In genomic region chr2:220346919-220347318, GRCh38 we compare ENCODE assay signal across 40 cellular contexts.
"Had no signal": no experiment of that assay in that cellular context is flagged by ENCODE, and none has a peak within 500 bp of the region (broad histone marks: within the 10 kb centered on the region; RNA-seq: fewer than 3 reads in every experiment).

No MANE protein-coding gene starts in this region.

- H3K27me3 ChIP-seq: adrenal gland, ascending aorta, body of pancreas, brain microvascular endothelial cell, breast epithelium, cardiac muscle cell had no signal

- H3K9me3 Mint-ChIP-seq: activated naive CD8-positive, alpha-beta T cell treated with anti-CD3 and anti-CD28 coated beads for 36 hours; activated naive CD8-positive, alpha-beta T cell treated with anti-CD3 and anti-CD28 coated beads, Interleukin-2, amount 10 ng/mL, durations not matched to agents 7 days and 5 days; activated naive CD8-positive, alpha-beta T cell treated with anti-CD3 and anti-CD28 coated beads, Interleukin-2, amount 50 U/mL, for 24 hours; activated T-cell treated with anti-CD3 and anti-CD28 coated beads, Interleukin-2, amount 50 U/mL, for 4 hours; activated T-helper 1 cell treated with anti-CD3 and anti-CD28 coated beads, Interleukin-12 subunit alpha, Interleukin-12 subunit beta, Interleukin-2, Interleukin-4 antibody, amounts not matched to agents 30 ng/mL and 10 ng/mL and 1 ng/mL, durations not matched to agents 14 hours and 24 hours and 36 hours; activated T-helper 2 cell treated with anti-CD3 and anti-CD28 coated beads, Interferon-gamma antibody, Interleukin-2, Interleukin-4, amounts not matched to agents 10 μg/mL and 5 μg/mL and 100 μg/mL, durations not matched to agents 14 hours and 24 hours and 36 hours; brain; central memory CD8-positive, alpha-beta T cell had no signal

- H3K9me3 ChIP-seq: adrenal gland, ascending aorta, body of pancreas, breast epithelium had no signal

- H3K36me3 Mint-ChIP-seq: activated naive CD4-positive, alpha-beta T cell treated with anti-CD3 and anti-CD28 coated beads, Interleukin-2, amount 10 ng/mL, durations not matched to agents 7 days and 5 days; activated naive CD4-positive, alpha-beta T cell treated with anti-CD3 and anti-CD28 coated beads, Interleukin-2, amount 50 U/mL, for 24 hours; activated naive CD4-positive, alpha-beta T cell treated with anti-CD3 and anti-CD28 coated beads, Interleukin-2, amount 50 U/mL, for 72 hours; activated naive CD8-positive, alpha-beta T cell; activated naive CD8-positive, alpha-beta T cell treated with anti-CD3 and anti-CD28 coated beads for 36 hours; activated naive CD8-positive, alpha-beta T cell treated with anti-CD3 and anti-CD28 coated beads, Interleukin-2, amount 10 ng/mL, durations not matched to agents 7 days and 5 days; brain had no signal

- DNase-seq: activated effector memory CD4-positive, alpha-beta T cell treated with anti-CD3 and anti-CD28 coated beads, Interleukin-2, amount 50 U/mL, for 16 hours; activated effector memory CD4-positive, alpha-beta T cell treated with Interleukin-2 at 50 U/mL for 16 hours; activated gamma-delta T cell; activated gamma-delta T cell treated with Interleukin-2 at 50 U/mL for 16 hours; activated naive CD4-positive, alpha-beta T cell; activated naive CD4-positive, alpha-beta T cell treated with anti-CD3 and anti-CD28 coated beads for 36 hours; activated naive CD4-positive, alpha-beta T cell treated with anti-CD3 and anti-CD28 coated beads, Interleukin-2, amount 10 ng/mL, durations not matched to agents 7 days and 5 days; activated naive CD4-positive, alpha-beta T cell treated with anti-CD3 and anti-CD28 coated beads, Interleukin-2, amount 50 U/mL, for 16 hours; activated naive CD4-positive, alpha-beta T cell treated with Interleukin-2 at 50 U/mL for 16 hours; activated naive CD8-positive, alpha-beta T cell treated with anti-CD3 and anti-CD28 coated beads for 36 hours; activated naive CD8-positive, alpha-beta T cell treated with anti-CD3 and anti-CD28 coated beads, Interleukin-2, amount 10 ng/mL, durations not matched to agents 7 days and 5 days; activated naive CD8-positive, alpha-beta T cell treated with anti-CD3 and anti-CD28 coated beads, Interleukin-2, amount 50 U/mL, for 24 hours; activated T-cell treated with anti-CD3 and anti-CD28 coated beads, Interleukin-2, amount 50 U/mL, for 1 hour; activated T-cell treated with anti-CD3 and anti-CD28 coated beads, Interleukin-2, amount 50 U/mL, for 24 hours; activated T-cell treated with anti-CD3 and anti-CD28 coated beads, Interleukin-2, amount 50 U/mL, for 4 hours; activated T-cell treated with anti-CD3 and anti-CD28 coated beads, Interleukin-2, amount 50 U/mL, for 48 hours; activated T-cell treated with anti-CD3 and anti-CD28 coated beads, Interleukin-2, amount 50 U/mL, for 72 hours; adrenal gland; amniotic stem cell; amygdala; anterior cingulate cortex; aorta; body of pancreas; brain microvascular endothelial cell; caudate nucleus; central memory CD4-positive, alpha-beta T cell; cerebellar nuclear complex had no signal

- H3K4me1 ChIP-seq: adrenal gland, ascending aorta, body of pancreas, breast epithelium had no signal

- H3K4me3 ChIP-seq: adrenal gland, ascending aorta, body of pancreas, breast epithelium, cardiac muscle cell had no signal

- H3K36me3 ChIP-seq: adrenal gland, ascending aorta, brain microvascular endothelial cell, breast epithelium, cardiac muscle cell had no signal

- H3K4me1 Mint-ChIP-seq: activated naive CD4-positive, alpha-beta T cell treated with anti-CD3 and anti-CD28 coated beads, Interleukin-2, amount 10 ng/mL, durations not matched to agents 7 days and 5 days; activated naive CD4-positive, alpha-beta T cell treated with anti-CD3 and anti-CD28 coated beads, Interleukin-2, amount 50 U/mL, for 24 hours; activated naive CD8-positive, alpha-beta T cell treated with anti-CD3 and anti-CD28 coated beads for 36 hours; activated naive CD8-positive, alpha-beta T cell treated with anti-CD3 and anti-CD28 coated beads, Interleukin-2, amount 10 ng/mL, durations not matched to agents 7 days and 5 days; activated naive CD8-positive, alpha-beta T cell treated with anti-CD3 and anti-CD28 coated beads, Interleukin-2, amount 50 U/mL, for 24 hours; activated T-helper 17 cell treated with anti-CD3 and anti-CD28 coated beads, Interleukin-2, amount 50 U/mL, for 72 hours; brain; central memory CD8-positive, alpha-beta T cell had no signal

- H3K27me3 Mint-ChIP-seq: activated naive CD4-positive, alpha-beta T cell treated with anti-CD3 and anti-CD28 coated beads, Interleukin-2, amount 10 ng/mL, durations not matched to agents 7 days and 5 days; activated naive CD8-positive, alpha-beta T cell; activated naive CD8-positive, alpha-beta T cell treated with anti-CD3 and anti-CD28 coated beads for 36 hours; activated naive CD8-positive, alpha-beta T cell treated with anti-CD3 and anti-CD28 coated beads, Interleukin-2, amount 10 ng/mL, durations not matched to agents 7 days and 5 days; activated naive CD8-positive, alpha-beta T cell treated with anti-CD3 and anti-CD28 coated beads, Interleukin-2, amount 50 U/mL, for 24 hours; activated T-cell treated with anti-CD3 and anti-CD28 coated beads, Interleukin-2, amount 50 U/mL, for 24 hours; activated T-helper 17 cell treated with anti-CD3 and anti-CD28 coated beads, Interleukin-2, amount 50 U/mL, for 72 hours; brain; central memory CD8-positive, alpha-beta T cell had no signal

- H3K4me3 Mint-ChIP-seq: activated naive CD4-positive, alpha-beta T cell treated with anti-CD3 and anti-CD28 coated beads for 36 hours; activated naive CD4-positive, alpha-beta T cell treated with anti-CD3 and anti-CD28 coated beads, Interleukin-2, amount 10 ng/mL, durations not matched to agents 7 days and 5 days; activated naive CD4-positive, alpha-beta T cell treated with anti-CD3 and anti-CD28 coated beads, Interleukin-2, amount 50 U/mL, for 24 hours; activated naive CD8-positive, alpha-beta T cell; activated naive CD8-positive, alpha-beta T cell treated with anti-CD3 and anti-CD28 coated beads for 36 hours; activated naive CD8-positive, alpha-beta T cell treated with anti-CD3 and anti-CD28 coated beads, Interleukin-2, amount 10 ng/mL, durations not matched to agents 7 days and 5 days; activated naive CD8-positive, alpha-beta T cell treated with anti-CD3 and anti-CD28 coated beads, Interleukin-2, amount 50 U/mL, for 24 hours; activated T-cell treated with anti-CD3 and anti-CD28 coated beads, Interleukin-2, amount 50 U/mL, for 24 hours; activated T-cell treated with anti-CD3 and anti-CD28 coated beads, Interleukin-2, amount 50 U/mL, for 4 hours; activated T-cell treated with anti-CD3 and anti-CD28 coated beads, Interleukin-2, amount 50 U/mL, for 72 hours; activated T-helper 1 cell treated with anti-CD3 and anti-CD28 coated beads, Interleukin-12 subunit alpha, Interleukin-12 subunit beta, Interleukin-2, Interleukin-4 antibody, amounts not matched to agents 30 ng/mL and 10 ng/mL and 1 ng/mL, durations not matched to agents 14 hours and 24 hours and 36 hours; activated T-helper 17 cell treated with anti-CD3 and anti-CD28 coated beads, Interleukin-2, amount 50 U/mL, for 72 hours; brain; central memory CD8-positive, alpha-beta T cell had no signal

- H3K27ac ChIP-seq: adrenal gland, ascending aorta, body of pancreas, brain microvascular endothelial cell, breast epithelium, cardiac muscle cell had no signal

- FAIRE-seq: astrocyte, bronchial epithelial cell had no signal

- ATAC-seq: activated naive CD4-positive, alpha-beta T cell treated with anti-CD3 and anti-CD28 coated beads, Interleukin-2, amount 50 U/mL, for 72 hours; activated naive CD8-positive, alpha-beta T cell treated with anti-CD3 and anti-CD28 coated beads, Interleukin-2, amount 50 U/mL, for 24 hours; activated T-cell treated with anti-CD3 and anti-CD28 coated beads, Interleukin-2, amount 50 U/mL, for 4 hours; activated T-cell treated with anti-CD3 and anti-CD28 coated beads, Interleukin-2, amount 50 U/mL, for 72 hours; activated T-helper 17 cell treated with anti-CD3 and anti-CD28 coated beads, Interleukin-2, amount 50 U/mL, for 72 hours; body of pancreas had no signal

- H3K27ac Mint-ChIP-seq: activated naive CD4-positive, alpha-beta T cell treated with anti-CD3 and anti-CD28 coated beads for 36 hours; activated naive CD4-positive, alpha-beta T cell treated with anti-CD3 and anti-CD28 coated beads, Interleukin-2, amount 10 ng/mL, durations not matched to agents 7 days and 5 days; activated naive CD4-positive, alpha-beta T cell treated with anti-CD3 and anti-CD28 coated beads, Interleukin-2, amount 50 U/mL, for 24 hours; activated naive CD4-positive, alpha-beta T cell treated with anti-CD3 and anti-CD28 coated beads, Interleukin-2, amount 50 U/mL, for 72 hours; activated naive CD8-positive, alpha-beta T cell; activated naive CD8-positive, alpha-beta T cell treated with anti-CD3 and anti-CD28 coated beads for 36 hours; activated naive CD8-positive, alpha-beta T cell treated with anti-CD3 and anti-CD28 coated beads, Interleukin-2, amount 10 ng/mL, durations not matched to agents 7 days and 5 days; activated naive CD8-positive, alpha-beta T cell treated with anti-CD3 and anti-CD28 coated beads, Interleukin-2, amount 50 U/mL, for 24 hours; activated T-cell treated with anti-CD3 and anti-CD28 coated beads, Interleukin-2, amount 50 U/mL, for 24 hours; activated T-cell treated with anti-CD3 and anti-CD28 coated beads, Interleukin-2, amount 50 U/mL, for 72 hours; activated T-helper 1 cell treated with anti-CD3 and anti-CD28 coated beads, Interleukin-12 subunit alpha, Interleukin-12 subunit beta, Interleukin-2, Interleukin-4 antibody, amounts not matched to agents 30 ng/mL and 10 ng/mL and 1 ng/mL, durations not matched to agents 14 hours and 24 hours and 36 hours; activated T-helper 17 cell treated with anti-CD3 and anti-CD28 coated beads, Interleukin-2, amount 50 U/mL, for 72 hours; activated T-helper 2 cell treated with anti-CD3 and anti-CD28 coated beads, Interferon-gamma antibody, Interleukin-2, Interleukin-4, amounts not matched to agents 10 μg/mL and 5 μg/mL and 100 μg/mL, durations not matched to agents 14 hours and 24 hours and 36 hours; brain had no signal
